In genomic region chr1:171103862-171104261, GRCh38 we compare ENCODE assay signal across 30 cellular contexts. TPM values are rescaled to one million over a fixed set of nuclear protein-coding genes. Genes with fewer than 3 reads are reported as not detected.
"Had no signal": no experiment of that assay in that cellular context is flagged by ENCODE, and none has a peak within 500 bp of the region (broad histone marks: within the 10 kb centered on the region; RNA-seq: fewer than 3 reads in every experiment).

No MANE protein-coding gene starts in this region.

- FAIRE-seq: islet of Langerhans had no signal

- H3K36me3 Mint-ChIP-seq: immature natural killer cell; naive thymus-derived CD8-positive, alpha-beta T cell; stimulated activated memory B cell treated with anti-CD40 and anti-IgM and Interleukin-4, amounts not matched to agents 10 μg/mL and 1 μg/mL and 100 μg/mL, for 72 hours; type B pancreatic cell had no signal

- H3K27ac Mint-ChIP-seq: immature natural killer cell; naive thymus-derived CD8-positive, alpha-beta T cell; nephron; progenitor cell of endocrine pancreas; stimulated activated memory B cell treated with anti-CD40 and anti-IgM and Interleukin-4, amounts not matched to agents 10 μg/mL and 1 μg/mL and 100 μg/mL, for 72 hours; stimulated activated naive CD8-positive, alpha-beta T cell treated with anti-CD3 and anti-CD28 coated beads, Interleukin-15, amount 100 ng/mL, for 72 hours; type B pancreatic cell had no signal

- H3K4me1 Mint-ChIP-seq: immature natural killer cell; naive thymus-derived CD8-positive, alpha-beta T cell; nephron; neural crest cell; stimulated activated memory B cell treated with anti-CD40 and anti-IgM and Interleukin-4, amounts not matched to agents 10 μg/mL and 1 μg/mL and 100 μg/mL, for 72 hours; stimulated activated naive CD8-positive, alpha-beta T cell treated with anti-CD3 and anti-CD28 coated beads, Interleukin-15, amount 100 ng/mL, for 72 hours had no signal

- H3K4me3 ChIP-seq: lower lobe of right lung, ovary, right atrium auricular region, right lobe of liver, smooth muscle cell, tibial nerve, uterus had no signal

- H3K9me3 ChIP-seq: lower lobe of right lung, neutrophil, ovary, right atrium auricular region, right lobe of liver, tibial nerve, uterus had no signal

- H3K4me2 ChIP-seq: smooth muscle cell had no signal

- DNase-seq: hypothalamus; immature natural killer cell; lower lobe of right lung; mammary epithelial cell; mesenchymal stem cell; naive thymus-derived CD8-positive, alpha-beta T cell; occipital lobe; ovary; right lobe of liver; stimulated activated CD4-positive, alpha-beta T cell treated with anti-CD3 and anti-CD28 coated beads, Interleukin-1b, Interleukin-23, amount 100 ng/mL, for 48 hours; stimulated activated CD4-positive, alpha-beta T cell treated with anti-CD3 and anti-CD28 coated beads, Interleukin-2, amount 100 ng/mL, for 48 hours; stimulated activated CD4-positive, alpha-beta T cell treated with anti-CD3 and anti-CD28 coated beads, Interleukin-4, amount 100 ng/mL, for 4 hours; stimulated activated CD8-positive, alpha-beta memory T cell treated with anti-CD3 and anti-CD28 coated beads, Interleukin-4, amount 100 ng/mL, for 48 hours; stimulated activated naive CD4-positive, alpha-beta T cell treated with Interleukin-2 at 50 U/mL for 16 hours; stimulated activated naive CD8-positive, alpha-beta T cell treated with anti-CD3 and anti-CD28 coated beads, Interleukin-15, amount 100 ng/mL, for 72 hours; substantia nigra; uterus had no signal

- H3K27ac ChIP-seq: lower lobe of right lung, neutrophil, ovary, right atrium auricular region, right lobe of liver, tibial nerve, uterus had no signal

- H3K9me3 Mint-ChIP-seq: nephron; neural crest cell; stimulated activated memory B cell treated with anti-CD40 and anti-IgM and Interleukin-4, amounts not matched to agents 10 μg/mL and 1 μg/mL and 100 μg/mL, for 72 hours; type B pancreatic cell had no signal

- H3K36me3 ChIP-seq: lower lobe of right lung, neutrophil, ovary, right atrium auricular region, tibial nerve, uterus had no signal

- H3K27me3 Mint-ChIP-seq: progenitor cell of endocrine pancreas; stimulated activated memory B cell treated with anti-CD40 and anti-IgM and Interleukin-4, amounts not matched to agents 10 μg/mL and 1 μg/mL and 100 μg/mL, for 72 hours; type B pancreatic cell had no signal

- ATAC-seq: lower lobe of right lung; naive thymus-derived CD8-positive, alpha-beta T cell; stimulated activated memory B cell treated with anti-CD40 and anti-IgM and Interleukin-4, amounts not matched to agents 10 μg/mL and 1 μg/mL and 100 μg/mL, for 72 hours; stimulated activated naive CD8-positive, alpha-beta T cell treated with anti-CD3 and anti-CD28 coated beads, Interleukin-15, amount 100 ng/mL, for 72 hours had no signal

- H3K4me3 Mint-ChIP-seq: immature natural killer cell; naive thymus-derived CD8-positive, alpha-beta T cell; nephron; neural crest cell; stimulated activated memory B cell treated with anti-CD40 and anti-IgM and Interleukin-4, amounts not matched to agents 10 μg/mL and 1 μg/mL and 100 μg/mL, for 72 hours; stimulated activated naive CD8-positive, alpha-beta T cell treated with anti-CD3 and anti-CD28 coated beads, Interleukin-15, amount 100 ng/mL, for 72 hours; type B pancreatic cell had no signal

- H3K27me3 ChIP-seq: neutrophil, ovary, right atrium auricular region, right lobe of liver, tibial nerve, uterus had no signal

- H3K4me1 ChIP-seq: lower lobe of right lung, tibial nerve, uterus had no signal

RNA-seq across cellular contexts. Expression of gene FMO3, which starts 13.2 kb away (rescaled TPM):
- total RNA-seq: kidney epithelial cell; mammary epithelial cell; naive thymus-derived CD8-positive, alpha-beta T cell; neural crest cell; occipital lobe; progenitor cell of endocrine pancreas; pulmonary artery endothelial cell; skeletal muscle tissue; smooth muscle cell had no signal
- polyA plus RNA-seq: immature natural killer cell; mammary epithelial cell; naive thymus-derived CD8-positive, alpha-beta T cell; smooth muscle cell had no signal
